Comparison of ENCODE assay signal across 8 cellular contexts in genomic region chr3:88059380-88060160, GRCh38. TPM values are rescaled to one million over a fixed set of nuclear protein-coding genes. Genes with fewer than 3 reads are reported as not detected.
DNase-seq lines count a peak whose midpoint lies in the region; ATAC-seq and TF ChIP-seq lines count a peak whose summit lies in the region.

No MANE protein-coding gene starts in this region.

- H3K9me2 ChIP-seq in GM23338 (ENCODE audit: insufficient read depth): no peaks in the 10 kb centered on the region

- H3K27me3 ChIP-seq in GM23338 (ENCODE audit: insufficient read depth): no peaks in the 10 kb centered on the region
- no peaks in the 10 kb centered on the region for H3K27me3 ChIP-seq in liver (ENCODE audit: control insufficient read depth in 4 of 4, insufficient read depth in 4 of 4, low read length in 3 of 4)
- no peaks in the 10 kb centered on the region for H3K27me3 ChIP-seq in testis

- WGBS in liver: under 1% methylated on average over 45 of the region's 45 CpGs
- 0% methylated on average over 26 to 29 of the region's 45 CpGs for WGBS in testis, 2 donors

- H3K9ac ChIP-seq in liver (ENCODE audit: low read depth in 1 of 2, low read length in 2 of 2): peak overlapping the region; percentile 40 to 83

- H3K4me1 ChIP-seq in GM23338 (ENCODE audit: insufficient read depth) (peaks cover 10% of the 10 kb centered on the region), liver (ENCODE audit: control insufficient read depth in 4 of 4, insufficient read depth in 4 of 4, low read length in 3 of 4) (peaks cover 0 to 34% (median 24%) of the 10 kb centered on the region in 4 donors), testis (peaks cover 18% of the 10 kb centered on the region)

- TF ChIP-seq CTCF in GM23338 (conservative IDR thresholded peaks at IDR 0.05; ENCODE audit: low read depth in 2 of 2) (no peak), NB4 (IDR thresholded peaks at IDR 0.05; ENCODE audit: low read depth, low read length) (no peak), liver (IDR thresholded peaks at IDR 0.05; ENCODE audit: low read depth, low read length, missing input control) (no peak), testis (IDR thresholded peaks at IDR 0.05) (no peak)

- peaks cover 68% of the 10 kb centered on the region for H3K79me2 ChIP-seq in GM23338 (replicated peaks; ENCODE audit: insufficient read depth)

- peak; percentile 29 for ATAC-seq in GM23338

- 0 out of 2 replicates have a peak, but pooled peaks cover 3% of the 10 kb centered on the region for H4K20me1 ChIP-seq in GM23338 (replicated peaks; ENCODE audit: insufficient read depth)

- TF ChIP-seq RAD21 in liver (IDR thresholded peaks at IDR 0.05): no peak

- DNase-seq in NCI-H1417 (lab: John Stamatoyannopoulos, UW) (peak in 2 of 3 experiments; percentile 46 to 70), NCI-H1417 treated with DMSO at 0.1 percent for 48 hours (lab: John Stamatoyannopoulos, UW) (no peak), GM23338 (ENCODE audit: low spot score) (peak; percentile 21), NB4 (ENCODE audit: low read depth) (peak; percentile 17), testis (peak; percentile 32), NCI-H510A treated with DMSO at 0.1 percent for 48 hours (lab: John Stamatoyannopoulos, UW) (no peak)
- peak; percentile 3 for DNase-seq in central memory CD4-positive, alpha-beta T cell

- peak overlapping the region; percentile 83 for H3K27ac Mint-ChIP-seq in GM23338

- no peak for TF ChIP-seq POLR2A in NB4 (IDR thresholded peaks at IDR 0.05; ENCODE audit: extremely low read depth, insufficient read length)
- no peak for TF ChIP-seq POLR2A in testis (IDR thresholded peaks at IDR 0.05)

- peaks cover 6% of the 10 kb centered on the region for H3K27me3 Mint-ChIP-seq in GM23338 (ENCODE audit: insufficient read depth, low read depth, poor library complexity)

- peak overlapping the region; percentile 92 for H3K4me3 Mint-ChIP-seq in GM23338

- H2AFZ ChIP-seq in GM23338: peak overlapping the region; percentile 66

- H3K4me3 ChIP-seq in GM23338: peak overlapping the region; percentile 83
- peak overlapping the region; percentile 92 for H3K4me3 ChIP-seq in NB4 (ENCODE audit: low read depth, low read length)
- peak overlapping the region; percentile 78 to 92 (median 86) for H3K4me3 ChIP-seq in liver (ENCODE audit: low read depth in 1 of 3, low read length in 3 of 3)
- H3K4me3 ChIP-seq in testis: peak overlapping the region; percentile 85 to 100

- H3K36me3 ChIP-seq in GM23338 (ENCODE audit: insufficient read depth) (peaks cover 12% of the 10 kb centered on the region), liver (ENCODE audit: control insufficient read depth in 4 of 4, insufficient read depth in 3 of 4, low read depth in 1 of 4, low read length in 3 of 4) (peaks cover 5 to 13% (median 7%) of the 10 kb centered on the region in 4 donors), testis (ENCODE audit: low read depth, missing control alignments) (no peaks in the 10 kb centered on the region)

- H3K27ac ChIP-seq in GM23338 (ENCODE audit: low read depth) (0 out of 2 replicates have a peak overlapping the region, but pooled peaks have one; percentile 47), liver (ENCODE audit: low read depth in 1 of 2, low read length in 2 of 2) (peak overlapping the region; percentile 93 to 94), testis (peak overlapping the region; percentile 97 to 98)

- H3K9me3 ChIP-seq in liver (ENCODE audit: control insufficient read depth in 4 of 4, low read length in 3 of 4) (no peaks in the 10 kb centered on the region), testis (no peaks in the 10 kb centered on the region)

- H3K4me1 Mint-ChIP-seq in GM23338: peaks cover 15% of the 10 kb centered on the region

- H3F3A ChIP-seq in GM23338 (replicated peaks; ENCODE audit: low read depth): no peaks in the 10 kb centered on the region; the same call in 1 of the 2 replicates

- H3K4me2 ChIP-seq in GM23338: peak overlapping the region; percentile 82

- H3K9me3 Mint-ChIP-seq in GM23338: no peaks in the 10 kb centered on the region; the same call in 2 of the 3 replicates

- intact Hi-C loops in testis (cut with DNase I; ENCODE audit: low total_unique reads): no loop called here

- H3K36me3 Mint-ChIP-seq in GM23338 (ENCODE audit: low read depth): peaks cover 25% of the 10 kb centered on the region

TF ChIP-seq in GM23338, 12 proteins besides CTCF, POLR2A, EP300 and RAD21 (continues in another document):
- TF ChIP-seq EZH2phosphoT487 (IDR thresholded peaks at IDR 0.05; ENCODE audit: unreplicated experiment) (no peak), JUNB (IDR thresholded peaks at IDR 0.05; ENCODE audit: unreplicated experiment) (no peak), ZNF331 (CRISPR knock-in tag; IDR thresholded peaks at IDR 0.05; ENCODE audit: low read depth) (no peak)

TF ChIP-seq in liver, 16 proteins besides CTCF, POLR2A, EP300 and RAD21:
- no peak for TF ChIP-seq HNF4A (conservative IDR thresholded peaks at IDR 0.05)
- peak; percentile 2 for TF ChIP-seq YY1 (IDR thresholded peaks at IDR 0.05)

RNA-seq across cellular contexts. Expression of gene ZNF654, which starts 0.5 kb away (rescaled TPM):
- total RNA-seq in GM23338 (2014; rRNA removed; shearing (Covaris generic)): 7.5 and 9.9 TPM in 2 replicates
- 2.8 and 6.2 TPM in 2 replicates for polyA plus RNA-seq in GM23338 (2016; fragmentation: Nextera tagmentation; extraction: Ambion mirVana)
- total RNA-seq in liver: 10 to 100 TPM in 1 of 2 donors, 1 to 10 TPM in 1; 7.2 to 10.1 TPM
- 1 to 10 TPM; 2.2 to 3.5 TPM for polyA plus RNA-seq in liver
- 10 to 100 TPM; 17.0 to 19.6 TPM for total RNA-seq in testis
- 11.3 TPM for polyA plus RNA-seq in testis (ENCODE audit: insufficient read depth, low read depth, low replicate concordance)

RNA-seq across cellular contexts. Expression of gene CGGBP1, which starts 0.8 kb away (rescaled TPM):
- total RNA-seq in GM23338 (2014; rRNA removed; shearing (Covaris generic)): 61.3 and 63.5 TPM in 2 replicates
- polyA plus RNA-seq in GM23338 (2016; fragmentation: Nextera tagmentation; extraction: Ambion mirVana): 45.3 and 55.5 TPM in 2 replicates
- total RNA-seq in liver: 10 to 100 TPM; 45.3 to 46.4 TPM
- polyA plus RNA-seq in liver: 10 to 100 TPM; 13.6 to 26.2 TPM
- 10 to 100 TPM; 54.0 to 68.0 TPM for total RNA-seq in testis
- polyA plus RNA-seq in testis (ENCODE audit: insufficient read depth, low read depth, low replicate concordance): 66.4 TPM

Comparison
In these comparisons a context has a peak if more than half of its experiments do, and no peak if none do; other contexts are left out.
1. DNase-seq: peak in NCI-H1417 (2 of 3), GM23338 (single experiment), NB4 (single experiment), central memory CD4-positive, alpha-beta T cell (single experiment) and testis (single experiment); none in NCI-H1417 treated with DMSO at 0.1 percent for 48 hours (single experiment) and NCI-H510A treated with DMSO at 0.1 percent for 48 hours (single experiment).
2. H3K27ac ChIP-seq: peak in every context shown above with its lines; median percentile 98 in testis; 94 in liver; 47 in GM23338.
3. Peak in every context shown above with its lines, with median percentiles within 50 percentile points of each other: H3K4me3 ChIP-seq.